Comparison of ENCODE assay signal across 25 cellular contexts in genomic region chr2:67713376-67713775, GRCh38.
"Had no signal": no experiment of that assay in that cellular context is flagged by ENCODE, and none has a peak within 500 bp of the region (broad histone marks: within the 10 kb centered on the region; RNA-seq: fewer than 3 reads in every experiment).

No MANE protein-coding gene starts in this region.

- H3K27ac ChIP-seq: coronary artery, gastrocnemius medialis, lower lobe of right lung, neutrophil, prostate gland, right atrium auricular region, suprapubic skin, transverse colon, upper lobe of right lung had no signal

- H3K36me3 ChIP-seq: gastrocnemius medialis, lower lobe of right lung, neutrophil, prostate gland, right atrium auricular region, suprapubic skin, transverse colon, upper lobe of right lung, uterus had no signal

- H3K27me3 ChIP-seq: gastrocnemius medialis, neutrophil, right atrium auricular region, suprapubic skin, transverse colon, upper lobe of right lung, uterus had no signal

- ATAC-seq: effector memory CD8-positive, alpha-beta T cell; esophagus mucosa; gastrocnemius medialis; left ventricle myocardium superior; lower lobe of right lung; natural killer cell; sciatic nerve; stimulated activated naive CD8-positive, alpha-beta T cell treated with anti-CD3 and anti-CD28 coated beads, Interleukin-15, amount 100 ng/mL, for 72 hours; upper lobe of right lung had no signal

- H3K4me3 ChIP-seq: coronary artery, gastrocnemius medialis, lower lobe of right lung, prostate gland, right atrium auricular region, smooth muscle cell, suprapubic skin, transverse colon, upper lobe of right lung, uterus had no signal

- H3K4me2 ChIP-seq: smooth muscle cell had no signal

- H3K4me1 ChIP-seq: gastrocnemius medialis, lower lobe of right lung, prostate gland, right atrium auricular region, suprapubic skin, transverse colon, upper lobe of right lung, uterus had no signal

- DNase-seq: dermis blood vessel endothelial cell; effector memory CD8-positive, alpha-beta T cell; foreskin fibroblast; gastrocnemius medialis; head of caudate nucleus; left ventricle myocardium superior; lower lobe of right lung; natural killer cell; stimulated activated CD4-positive, alpha-beta T cell treated with anti-CD3 and anti-CD28 coated beads, Interleukin-12 subunit alpha, Interleukin-12 subunit beta, amount 100 ng/mL, for 4 hours; stimulated activated CD4-positive, alpha-beta T cell treated with anti-CD3 and anti-CD28 coated beads, Interleukin-1b, Interleukin-23, amount 100 ng/mL, for 48 hours; stimulated activated CD4-positive, alpha-beta T cell treated with anti-CD3 and anti-CD28 coated beads, Interleukin-4, amount 100 ng/mL, for 1 hour; stimulated activated CD8-positive, alpha-beta memory T cell treated with anti-CD3 and anti-CD28 coated beads, Interleukin-4, amount 100 ng/mL, for 48 hours; stimulated activated naive CD4-positive, alpha-beta T cell; stimulated activated naive CD8-positive, alpha-beta T cell treated with anti-CD3 and anti-CD28 coated beads, Interleukin-15, amount 100 ng/mL, for 72 hours; transverse colon; upper lobe of right lung; uterus had no signal

- H3K9me3 ChIP-seq: gastrocnemius medialis, lower lobe of right lung, neutrophil, prostate gland, right atrium auricular region, suprapubic skin, transverse colon, upper lobe of right lung, uterus had no signal
